ENCODE assay signal across 23 cellular contexts in the genomic region with DNA sequence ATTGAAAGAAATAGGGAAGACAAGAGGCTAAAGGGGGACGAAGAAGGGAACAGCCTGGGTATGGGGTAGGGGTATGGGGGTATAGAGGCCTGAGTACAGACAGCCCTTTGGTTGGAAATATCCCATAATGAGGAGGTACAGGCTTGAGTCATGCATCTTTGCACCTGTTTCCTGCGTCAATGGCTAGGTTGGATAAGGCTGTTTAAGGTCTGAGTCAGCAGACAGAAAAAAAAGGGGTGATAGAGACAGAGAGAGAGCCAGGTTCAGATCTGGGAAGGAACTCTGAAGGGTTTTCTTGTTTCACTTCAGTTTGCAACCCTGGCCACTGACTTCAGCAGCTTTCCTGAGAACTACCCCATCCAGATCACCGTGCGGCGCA.
A peak's percentile ranks its signal among the peaks of the same experiment; 100 is the strongest.
DNase-seq lines count a peak whose midpoint lies in the region; ATAC-seq and TF ChIP-seq lines count a peak whose summit lies in the region.
"Had no signal": no experiment of that assay in that cellular context is flagged by ENCODE, and none has a peak within 500 bp of the region (broad histone marks: within the 10 kb centered on the region; RNA-seq: fewer than 3 reads in every experiment).

No MANE protein-coding gene starts in this region.

- H3K27me3 Mint-ChIP-seq in stimulated activated naive CD8-positive, alpha-beta T cell treated with anti-CD3 and anti-CD28 coated beads, Interleukin-15, amount 100 ng/mL, for 72 hours = no peaks in the 10 kb centered on the region
- H3K27me3 Mint-ChIP-seq in stimulated activated memory B cell treated with anti-CD40 and anti-IgM and Interleukin-4, amounts not matched to agents 10 μg/mL and 1 μg/mL and 100 μg/mL, for 72 hours = no peaks in the 10 kb centered on the region
- H3K27me3 Mint-ChIP-seq: activated CD4-positive, alpha-beta T cell treated with anti-CD3 and anti-CD28 coated beads, Interleukin-2, amount 10 ng/mL, durations not matched to agents 24 days and 14 days; activated naive CD8-positive, alpha-beta T cell treated with anti-CD3 and anti-CD28 coated beads, Interleukin-2, amount 10 ng/mL, durations not matched to agents 7 days and 5 days; memory B cell had no signal

- peaks cover 9% of the 10 kb centered on the region for H3K4me1 Mint-ChIP-seq in stimulated activated naive CD8-positive, alpha-beta T cell treated with anti-CD3 and anti-CD28 coated beads, Interleukin-15, amount 100 ng/mL, for 72 hours
- H3K4me1 Mint-ChIP-seq in stimulated activated memory B cell treated with anti-CD40 and anti-IgM and Interleukin-4, amounts not matched to agents 10 μg/mL and 1 μg/mL and 100 μg/mL, for 72 hours = no peaks in the 10 kb centered on the region
- H3K4me1 Mint-ChIP-seq: activated CD4-positive, alpha-beta T cell treated with anti-CD3 and anti-CD28 coated beads, Interleukin-2, amount 10 ng/mL, durations not matched to agents 24 days and 14 days; activated naive CD8-positive, alpha-beta T cell treated with anti-CD3 and anti-CD28 coated beads, Interleukin-2, amount 10 ng/mL, durations not matched to agents 7 days and 5 days; endodermal cell; immature natural killer cell; memory B cell had no signal

- H3K9me3 Mint-ChIP-seq in stimulated activated naive CD8-positive, alpha-beta T cell treated with anti-CD3 and anti-CD28 coated beads, Interleukin-15, amount 100 ng/mL, for 72 hours = no peaks in the 10 kb centered on the region
- no peaks in the 10 kb centered on the region for H3K9me3 Mint-ChIP-seq in stimulated activated memory B cell treated with anti-CD40 and anti-IgM and Interleukin-4, amounts not matched to agents 10 μg/mL and 1 μg/mL and 100 μg/mL, for 72 hours
- H3K9me3 Mint-ChIP-seq: activated CD4-positive, alpha-beta T cell treated with anti-CD3 and anti-CD28 coated beads, Interleukin-2, amount 10 ng/mL, durations not matched to agents 24 days and 14 days; activated naive CD8-positive, alpha-beta T cell treated with anti-CD3 and anti-CD28 coated beads, Interleukin-2, amount 10 ng/mL, durations not matched to agents 7 days and 5 days; activated T-helper 1 cell treated with anti-CD3 and anti-CD28 coated beads, Interleukin-12 subunit alpha, Interleukin-12 subunit beta, Interleukin-2, Interleukin-4 antibody, amounts not matched to agents 30 ng/mL and 10 ng/mL and 1 ng/mL, durations not matched to agents 14 hours and 24 hours and 36 hours; endodermal cell; immature natural killer cell; memory B cell; T-helper 2 cell treated with Interferon-gamma antibody and Interleukin-4, amounts not matched to agents 5 μg/mL and 100 μg/mL, for 36 hours had no signal

- no peak for TF ChIP-seq CTCF in epithelial cell of esophagus (IDR thresholded peaks at IDR 0.05; ENCODE audit: insufficient read depth, low read depth, low read length, missing control alignments)

- ATAC-seq in stimulated activated naive CD8-positive, alpha-beta T cell treated with anti-CD3 and anti-CD28 coated beads, Interleukin-15, amount 100 ng/mL, for 72 hours = peak; percentile 35
- no peak for ATAC-seq in stimulated activated naive CD8-positive, alpha-beta T cell treated with anti-CD3 and anti-CD28 coated beads, Interleukin-15, Interleukin-2, amounts not matched to agents 100 U/mL and 50 U/mL, for 24 hours
- ATAC-seq in stimulated activated memory B cell treated with anti-CD40 and anti-IgM and Interleukin-4, amounts not matched to agents 10 μg/mL and 1 μg/mL and 100 μg/mL, for 72 hours = peak; percentile 22
- ATAC-seq in HG03175 (IDR thresholded peaks at IDR 0.05; ENCODE audit: unreplicated experiment) = no peak
- ATAC-seq: gastroesophageal sphincter, SK-N-SH treated with all-trans-retinoic acid at 6 μM for 48 hours had no signal

- H3K27ac Mint-ChIP-seq in stimulated activated naive CD8-positive, alpha-beta T cell treated with anti-CD3 and anti-CD28 coated beads, Interleukin-15, amount 100 ng/mL, for 72 hours = peak overlapping the region in 1 of 2 donors; percentile 69
- no peak overlapping the region for H3K27ac Mint-ChIP-seq in stimulated activated memory B cell treated with anti-CD40 and anti-IgM and Interleukin-4, amounts not matched to agents 10 μg/mL and 1 μg/mL and 100 μg/mL, for 72 hours
- H3K27ac Mint-ChIP-seq: activated CD4-positive, alpha-beta T cell treated with anti-CD3 and anti-CD28 coated beads, Interleukin-2, amount 10 ng/mL, durations not matched to agents 24 days and 14 days; activated naive CD8-positive, alpha-beta T cell treated with anti-CD3 and anti-CD28 coated beads, Interleukin-2, amount 10 ng/mL, durations not matched to agents 7 days and 5 days; activated T-helper 1 cell treated with anti-CD3 and anti-CD28 coated beads, Interleukin-12 subunit alpha, Interleukin-12 subunit beta, Interleukin-2, Interleukin-4 antibody, amounts not matched to agents 30 ng/mL and 10 ng/mL and 1 ng/mL, durations not matched to agents 14 hours and 24 hours and 36 hours; endodermal cell; immature natural killer cell; memory B cell; T-helper 2 cell treated with Interferon-gamma antibody and Interleukin-4, amounts not matched to agents 5 μg/mL and 100 μg/mL, for 36 hours had no signal

- DNase-seq in DMS53 (lab: John Stamatoyannopoulos, UW) (peak; percentile 12), DMS53 treated with DMSO at 0.1 percent for 48 hours (lab: John Stamatoyannopoulos, UW; ENCODE audit: unreplicated experiment) (no peak), epithelial cell of esophagus (ENCODE audit: low read depth) (peak; percentile 20), NCI-H82 treated with DMSO at 0.1 percent for 48 hours (lab: John Stamatoyannopoulos, UW; ENCODE audit: unreplicated experiment) (no peak)
- no peak for DNase-seq in stimulated activated naive CD8-positive, alpha-beta T cell treated with anti-CD3 and anti-CD28 coated beads, Interleukin-15, amount 100 ng/mL, for 72 hours
- DNase-seq in stimulated activated naive CD8-positive, alpha-beta T cell treated with anti-CD3 and anti-CD28 coated beads, Interleukin-15, Interleukin-2, amounts not matched to agents 100 U/mL and 50 U/mL, for 24 hours = no peak
- DNase-seq: activated CD4-positive, alpha-beta T cell treated with anti-CD3 and anti-CD28 coated beads, Interleukin-2, amount 10 ng/mL, durations not matched to agents 24 days and 14 days; activated naive CD8-positive, alpha-beta T cell treated with anti-CD3 and anti-CD28 coated beads, Interleukin-2, amount 10 ng/mL, durations not matched to agents 7 days and 5 days; endodermal cell; esophagus squamous epithelium; hypothalamus; immature natural killer cell; NCI-H2029; psoas muscle; tibial artery had no signal

- no peak overlapping the region for H3K4me3 ChIP-seq in epithelial cell of esophagus (ENCODE audit: low read length)
- H3K4me3 ChIP-seq: esophagus squamous epithelium, gastroesophageal sphincter, MG63, psoas muscle, tibial artery had no signal

- no peak overlapping the region for H3K4me3 Mint-ChIP-seq in stimulated activated naive CD8-positive, alpha-beta T cell treated with anti-CD3 and anti-CD28 coated beads, Interleukin-15, amount 100 ng/mL, for 72 hours
- H3K4me3 Mint-ChIP-seq in stimulated activated memory B cell treated with anti-CD40 and anti-IgM and Interleukin-4, amounts not matched to agents 10 μg/mL and 1 μg/mL and 100 μg/mL, for 72 hours = no peak overlapping the region
- H3K4me3 Mint-ChIP-seq: activated CD4-positive, alpha-beta T cell treated with anti-CD3 and anti-CD28 coated beads, Interleukin-2, amount 10 ng/mL, durations not matched to agents 24 days and 14 days; activated naive CD8-positive, alpha-beta T cell treated with anti-CD3 and anti-CD28 coated beads, Interleukin-2, amount 10 ng/mL, durations not matched to agents 7 days and 5 days; activated T-helper 1 cell treated with anti-CD3 and anti-CD28 coated beads, Interleukin-12 subunit alpha, Interleukin-12 subunit beta, Interleukin-2, Interleukin-4 antibody, amounts not matched to agents 30 ng/mL and 10 ng/mL and 1 ng/mL, durations not matched to agents 14 hours and 24 hours and 36 hours; endodermal cell; immature natural killer cell; memory B cell; T-helper 2 cell treated with Interferon-gamma antibody and Interleukin-4, amounts not matched to agents 5 μg/mL and 100 μg/mL, for 36 hours had no signal

- H3K36me3 Mint-ChIP-seq in stimulated activated memory B cell treated with anti-CD40 and anti-IgM and Interleukin-4, amounts not matched to agents 10 μg/mL and 1 μg/mL and 100 μg/mL, for 72 hours = peaks cover 36% of the 10 kb centered on the region

Comparison
In these comparisons a context has a peak if more than half of its experiments do, and no peak if none do; other contexts are left out.
1. DNase-seq: peak in DMS53 (single experiment) and epithelial cell of esophagus (single experiment); none in DMS53 treated with DMSO at 0.1 percent for 48 hours (single experiment), stimulated activated naive CD8-positive, alpha-beta T cell treated with anti-CD3 and anti-CD28 coated beads, Interleukin-15, amount 100 ng/mL, for 72 hours (0 of 2), stimulated activated naive CD8-positive, alpha-beta T cell treated with anti-CD3 and anti-CD28 coated beads, Interleukin-15, Interleukin-2, amounts not matched to agents 100 U/mL and 50 U/mL, for 24 hours (single experiment) and NCI-H82 treated with DMSO at 0.1 percent for 48 hours (single experiment).
2. ATAC-seq: peak in stimulated activated naive CD8-positive, alpha-beta T cell treated with anti-CD3 and anti-CD28 coated beads, Interleukin-15, amount 100 ng/mL, for 72 hours (single experiment) and stimulated activated memory B cell treated with anti-CD40 and anti-IgM and Interleukin-4, amounts not matched to agents 10 μg/mL and 1 μg/mL and 100 μg/mL, for 72 hours (single experiment); none in stimulated activated naive CD8-positive, alpha-beta T cell treated with anti-CD3 and anti-CD28 coated beads, Interleukin-15, Interleukin-2, amounts not matched to agents 100 U/mL and 50 U/mL, for 24 hours (single experiment) and HG03175 (single experiment).